Comparison of ENCODE assay signal across 28 cellular contexts in genomic region chr5:139820606-139821005, GRCh38. TPM values are rescaled to one million over a fixed set of nuclear protein-coding genes. Genes with fewer than 3 reads are reported as not detected.
"Had no signal": no experiment of that assay in that cellular context is flagged by ENCODE, and none has a peak within 500 bp of the region (broad histone marks: within the 10 kb centered on the region; RNA-seq: fewer than 3 reads in every experiment).

No MANE protein-coding gene starts in this region.

- H3K4me1 ChIP-seq: colonic mucosa, gastrocnemius medialis, left ventricle myocardium inferior, lower lobe of right lung, parathyroid adenoma, prostate gland, right atrium auricular region, spleen, tibial nerve, upper lobe of left lung, uterus had no signal

- H3K36me3 ChIP-seq: colonic mucosa, gastrocnemius medialis, left ventricle myocardium inferior, lower lobe of right lung, neutrophil, prostate gland, right atrium auricular region, spleen, thoracic aorta, tibial nerve, upper lobe of left lung, uterus had no signal

- ATAC-seq: esophagus mucosa; left colon; lower lobe of right lung; naive thymus-derived CD8-positive, alpha-beta T cell; stimulated activated naive B cell treated with anti-CD40 and anti-IgM and Interleukin-4, amounts not matched to agents 10 μg/mL and 1 μg/mL and 100 μg/mL, for 72 hours had no signal

- H3K27me3 ChIP-seq: colonic mucosa, gastrocnemius medialis, right atrium auricular region, spleen, tibial nerve, upper lobe of left lung, uterus had no signal

- H3K9me3 ChIP-seq: colonic mucosa, gastrocnemius medialis, neutrophil, prostate gland, thoracic aorta, uterus had no signal

- H3K27ac ChIP-seq: colonic mucosa, epithelial cell of prostate, gastrocnemius medialis, hepatocyte, left ventricle myocardium inferior, lower lobe of right lung, neutrophil, parathyroid adenoma, prostate gland, right atrium auricular region, skin epidermis, spleen, thoracic aorta, tibial nerve, upper lobe of left lung, uterus had no signal

- DNase-seq: colonic mucosa; effector CD8-positive, alpha-beta T cell; endodermal cell; foreskin fibroblast; gastrocnemius medialis; head of caudate nucleus; left colon; left ventricle myocardium inferior; lower lobe of right lung; spleen; stimulated activated CD4-positive, alpha-beta T cell treated with anti-CD3 and anti-CD28 coated beads, Interleukin-4, amount 100 ng/mL, for 4 hours; stimulated activated naive B cell treated with anti-CD40 and anti-IgM and Interleukin-4, amounts not matched to agents 10 μg/mL and 1 μg/mL and 100 μg/mL, for 72 hours; upper lobe of left lung; uterus had no signal

- H3K4me3 ChIP-seq: colonic mucosa, gastrocnemius medialis, hepatocyte, left ventricle myocardium inferior, lower lobe of right lung, prostate gland, right atrium auricular region, skin epidermis, spleen, thoracic aorta, tibial nerve, upper lobe of left lung, uterus had no signal

RNA-seq across cellular contexts. Expression of gene PSD2, which starts 25.0 kb away (rescaled TPM):
- total RNA-seq: esophagus mucosa, glomerular endothelial cell, hepatocyte, left ventricle myocardium inferior, lower lobe of right lung, mesenteric fat pad, myocyte had no signal
- polyA plus RNA-seq: hepatocyte had no signal
